In the genomic region with DNA sequence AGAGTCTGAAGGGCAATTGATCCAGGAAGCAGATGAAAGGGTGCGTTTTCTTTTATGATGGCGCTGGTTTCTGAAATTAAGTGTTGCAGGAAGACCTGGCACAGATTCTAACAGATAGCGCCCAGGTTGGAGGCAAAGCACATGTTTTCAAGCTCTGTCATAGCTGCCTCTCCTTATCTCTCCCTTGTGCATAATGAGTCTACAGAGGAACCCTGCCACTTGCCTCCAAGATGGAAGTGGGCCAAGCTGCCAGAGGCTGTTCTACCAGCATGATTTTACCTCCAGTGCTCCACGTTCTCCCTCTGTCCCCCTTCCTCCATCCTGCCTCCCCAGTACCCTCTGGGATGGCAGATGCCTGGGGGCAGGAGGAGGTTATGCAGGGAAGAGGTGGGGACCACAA, we compare ENCODE assay signal across 31 cellular contexts. TPM values are rescaled to one million over a fixed set of nuclear protein-coding genes. Genes with fewer than 3 reads are reported as not detected.
DNase-seq lines count a peak whose midpoint lies in the region; ATAC-seq, FAIRE-seq and TF ChIP-seq lines count a peak whose summit lies in the region.
"Had no signal": no experiment of that assay in that cellular context is flagged by ENCODE, and none has a peak within 500 bp of the region (broad histone marks: within the 10 kb centered on the region; RNA-seq: fewer than 3 reads in every experiment).

No MANE protein-coding gene starts in this region.

- 12 to 13% methylated on average over 4 of the region's 4 CpGs for WGBS in pancreas, 2 donors

- TF ChIP-seq CTCF in astrocyte (IDR thresholded peaks at IDR 0.05; ENCODE audit: insufficient read depth, low read depth, low read length) (no peak), pancreas (IDR thresholded peaks at IDR 0.05) (no peak), GM10248 (IDR thresholded peaks at IDR 0.05; ENCODE audit: control extremely low read depth, extremely low read depth, low read depth, missing control alignments) (no peak)

- no peak overlapping the region for H3K27ac ChIP-seq in astrocyte (ENCODE audit: low read depth, low read length)
- peak overlapping the region in 2 of 4 donors; percentile 11 to 17 for H3K27ac ChIP-seq in pancreas
- H3K27ac ChIP-seq: ascending aorta, HL-60, lower lobe of right lung, right lobe of liver, RWPE1, uterus had no signal

- H3K36me3 Mint-ChIP-seq in astrocyte (ENCODE audit: low read depth, unreplicated experiment): no peaks in the 10 kb centered on the region
- H3K36me3 Mint-ChIP-seq: activated naive CD4-positive, alpha-beta T cell treated with anti-CD3 and anti-CD28 coated beads, Interleukin-2, amount 50 U/mL, for 72 hours; stimulated activated naive B cell treated with anti-CD40 and anti-IgM and Interleukin-4, amounts not matched to agents 10 μg/mL and 1 μg/mL and 100 μg/mL, for 72 hours had no signal

- H3K4me2 ChIP-seq in astrocyte (ENCODE audit: low read length): no peak overlapping the region

- H2AFZ ChIP-seq in astrocyte (ENCODE audit: low read depth, low read length): no peak overlapping the region

- peaks cover 67% of the 10 kb centered on the region for H3K27me3 Mint-ChIP-seq in astrocyte (ENCODE audit: low read depth, unreplicated experiment)

- no peaks in the 10 kb centered on the region for H4K20me1 ChIP-seq in astrocyte (ENCODE audit: insufficient read depth, low read length)

- H3K27ac Mint-ChIP-seq in astrocyte (ENCODE audit: unreplicated experiment): no peak overlapping the region
- H3K27ac Mint-ChIP-seq: activated CD8-positive, alpha-beta T cell treated with anti-CD3 and anti-CD28 coated beads for 36 hours; activated naive CD4-positive, alpha-beta T cell treated with anti-CD3 and anti-CD28 coated beads, Interleukin-2, amount 50 U/mL, for 72 hours; nephron; stimulated activated naive B cell treated with anti-CD40 and anti-IgM and Interleukin-4, amounts not matched to agents 10 μg/mL and 1 μg/mL and 100 μg/mL, for 72 hours; T-helper 17 cell had no signal

- H3K4me1 ChIP-seq in astrocyte (ENCODE audit: insufficient read depth, low read length) (peaks cover 2% of the 10 kb centered on the region), pancreas (peaks cover 0 to 3% (median 0%) of the 10 kb centered on the region in 3 donors)
- H3K4me1 ChIP-seq: ascending aorta, lower lobe of right lung, uterus had no signal

- H3K4me3 Mint-ChIP-seq in astrocyte (ENCODE audit: unreplicated experiment): no peak overlapping the region
- H3K4me3 Mint-ChIP-seq: activated CD8-positive, alpha-beta T cell treated with anti-CD3 and anti-CD28 coated beads for 36 hours; central memory CD8-positive, alpha-beta T cell; nephron; stimulated activated naive B cell treated with anti-CD40 and anti-IgM and Interleukin-4, amounts not matched to agents 10 μg/mL and 1 μg/mL and 100 μg/mL, for 72 hours; T-helper 17 cell had no signal

- H3K9ac ChIP-seq in astrocyte (ENCODE audit: low read length): no peak overlapping the region

- no peaks in the 10 kb centered on the region for H3K4me1 Mint-ChIP-seq in astrocyte (ENCODE audit: low read depth, unreplicated experiment)
- H3K4me1 Mint-ChIP-seq: central memory CD8-positive, alpha-beta T cell had no signal

- no peak for FAIRE-seq in astrocyte (lab: Jason Lieb, UNC)
- FAIRE-seq in pancreas (lab: Jason Lieb, UNC): no peak
- FAIRE-seq: endometrium had no signal

- DNase-seq in Daoy (ENCODE audit: low read depth) (peak; percentile 54), LoVo (ENCODE audit: low spot score) (peak; percentile 84), astrocyte (ENCODE audit: low read depth) (peak; percentile 37), pancreas (peak in 4 of 6 donors; percentile 47 to 59 (median 54)), GM10248 (ENCODE audit: extremely low spot score) (no peak), ureter (ENCODE audit: low spot score) (no peak), hepatic stellate cell (ENCODE audit: low spot score) (no peak)
- no peak for DNase-seq in activated CD8-positive, alpha-beta memory T cell treated with anti-CD3 and anti-CD28 coated beads for 24 hours
- DNase-seq: activated CD8-positive, alpha-beta T cell treated with anti-CD3 and anti-CD28 coated beads for 36 hours; Calu3; HCEC 1CT; islet precursor cell; Kasumi-1; lower lobe of right lung; NCI-H1694 treated with DMSO at 0.1 percent for 48 hours; NCI-H748 treated with DMSO at 0.1 percent for 48 hours; stimulated activated naive B cell treated with anti-CD40 and anti-IgM and Interleukin-4, amounts not matched to agents 10 μg/mL and 1 μg/mL and 100 μg/mL, for 72 hours; T-helper 17 cell; uterus had no signal

- CTCF ChIA-PET in GM10248 (lab: Yijun Ruan, JAX): interaction anchor here (1.2 to 18.0 kb wide), 2 partner anchors 8 to 55 kb away, joined by 12 to 792 read pairs; a partner anchor contains a TSS

- H3K4me3 ChIP-seq in astrocyte (ENCODE audit: insufficient read depth, low read depth, low read length) (no peak overlapping the region), pancreas (no peak overlapping the region)
- H3K4me3 ChIP-seq: ascending aorta, lower lobe of right lung, right lobe of liver, uterus had no signal

- no peaks in the 10 kb centered on the region for H3K79me2 ChIP-seq in astrocyte (ENCODE audit: insufficient read depth, low read length)

- intact Hi-C loops in pancreas (cut with DNase I): loop anchor here (5.0 to 10.0 kb wide), 3 partner anchors 58 to 123 kb away; no protein-coding TSS in a partner anchor

- peak; percentile 45 to 80 (median 68) for ATAC-seq in pancreas
- ATAC-seq: activated CD8-positive, alpha-beta T cell treated with anti-CD3 and anti-CD28 coated beads for 36 hours; activated naive CD4-positive, alpha-beta T cell treated with anti-CD3 and anti-CD28 coated beads, Interleukin-2, amount 50 U/mL, for 72 hours; lower lobe of right lung; stimulated activated naive B cell treated with anti-CD40 and anti-IgM and Interleukin-4, amounts not matched to agents 10 μg/mL and 1 μg/mL and 100 μg/mL, for 72 hours; T-helper 17 cell had no signal

- no peaks in the 10 kb centered on the region for H3K9me3 ChIP-seq in astrocyte (ENCODE audit: insufficient read depth, low read depth, low read length)
- H3K9me3 ChIP-seq in pancreas: no peaks in the 10 kb centered on the region
- H3K9me3 ChIP-seq: ascending aorta, lower lobe of right lung, right lobe of liver, uterus had no signal

- peaks cover 45% of the 10 kb centered on the region for H3K27me3 ChIP-seq in astrocyte (ENCODE audit: insufficient read depth, low read length)
- H3K27me3 ChIP-seq in pancreas: no peaks in the 10 kb centered on the region
- H3K27me3 ChIP-seq: ascending aorta, right lobe of liver, uterus had no signal

- H3K36me3 ChIP-seq in astrocyte (ENCODE audit: insufficient read depth, low read length) (no peaks in the 10 kb centered on the region), pancreas (no peaks in the 10 kb centered on the region)
- H3K36me3 ChIP-seq: ascending aorta, lower lobe of right lung, right lobe of liver, uterus had no signal

- no peaks in the 10 kb centered on the region for H3K9me3 Mint-ChIP-seq in astrocyte (ENCODE audit: unreplicated experiment)
- H3K9me3 Mint-ChIP-seq: activated CD8-positive, alpha-beta T cell treated with anti-CD3 and anti-CD28 coated beads for 36 hours; activated naive CD4-positive, alpha-beta T cell treated with anti-CD3 and anti-CD28 coated beads, Interleukin-2, amount 50 U/mL, for 72 hours; central memory CD8-positive, alpha-beta T cell; nephron; stimulated activated naive B cell treated with anti-CD40 and anti-IgM and Interleukin-4, amounts not matched to agents 10 μg/mL and 1 μg/mL and 100 μg/mL, for 72 hours had no signal

- POLR2A ChIA-PET in GM10248 (lab: Yijun Ruan, JAX): no interaction called here

RNA-seq across cellular contexts. Expression of a gene that starts 30.0 kb away (rescaled TPM):
- 5.7 and 11.4 TPM in 2 replicates for total RNA-seq in Daoy (2014; rRNA removed; shearing (Covaris generic))
- total RNA-seq in astrocyte: 9.3 and 9.5 TPM in 2 replicates
- 1 to 10 TPM; 1.7 to 5.7 (median 2.6) TPM for total RNA-seq in pancreas
- polyA plus RNA-seq in pancreas: 1 to 10 TPM; 1.5 to 3.4 TPM
- 5.6 TPM for total RNA-seq in ureter
- total RNA-seq: mononuclear cell had no signal

RNA-seq across cellular contexts. Expression of a gene that starts 41.1 kb away (rescaled TPM):
- 20.4 and 20.8 TPM in 2 replicates for total RNA-seq in Daoy (2014; rRNA removed; shearing (Covaris generic))
- total RNA-seq in astrocyte: 78.0 and 83.1 TPM in 2 replicates
- total RNA-seq in pancreas: 10 to 100 TPM; 36.7 to 74.7 (median 41.7) TPM
- 10 to 100 TPM; 13.8 to 18.6 TPM for polyA plus RNA-seq in pancreas
- 163 TPM for total RNA-seq in ureter

RNA-seq across cellular contexts. Expression of a gene that starts 55.2 kb away (rescaled TPM):
- total RNA-seq in Daoy (2014; rRNA removed; shearing (Covaris generic)): not detected in 2 replicates
- total RNA-seq in astrocyte (0.20 TPM in 1 of 2 replicates, not detected in the other), pancreas (1 to 10 TPM in 1 of 6 donors, under 1 TPM in 5; 0.12 to 2.6 (median 0.23) TPM), ureter (7.6 TPM)
- polyA plus RNA-seq in pancreas: under 1 TPM; 0.27 to 0.54 TPM
- total RNA-seq: activated CD8-positive, alpha-beta T cell treated with anti-CD3 and anti-CD28 coated beads for 36 hours; activated naive CD4-positive, alpha-beta T cell treated with anti-CD3 and anti-CD28 coated beads, Interleukin-2, amount 50 U/mL, for 72 hours; ascending aorta; glomerular endothelial cell; mononuclear cell; osteocyte; right lobe of liver; T-helper 17 cell; temporal lobe had no signal

Comparison
In these comparisons a context has a peak if more than half of its experiments do, and no peak if none do; other contexts are left out.
1. DNase-seq: peak in Daoy (single experiment), LoVo (single experiment), astrocyte (single experiment) and pancreas (4 of 6); none in GM10248 (single experiment), ureter (single experiment), hepatic stellate cell (single experiment) and activated CD8-positive, alpha-beta memory T cell treated with anti-CD3 and anti-CD28 coated beads for 24 hours (single experiment).